In genomic region chr12:46209165-46209564, GRCh38 we compare ENCODE assay signal across 8 cellular contexts. TPM values are rescaled to one million over a fixed set of nuclear protein-coding genes. Genes with fewer than 3 reads are reported as not detected.
DNase-seq lines count a peak whose midpoint lies in the region; ATAC-seq and TF ChIP-seq lines count a peak whose summit lies in the region.

No MANE protein-coding gene starts in this region.

- ATAC-seq in heart right ventricle (peak in 2 of 8 donors; percentile 8 to 30), right cardiac atrium (no peak), T-helper 17 cell (no peak), GM21576 (IDR thresholded peaks at IDR 0.05; ENCODE audit: unreplicated experiment) (no peak)

- intact Hi-C loops in heart right ventricle (cut with DNase I) (loop anchor here in 3 of 10 donors (2.0 to 5.0 kb wide), 3 partner anchors 58 to 453 kb away; partner anchors contain the start of gene SLC38A1 (in 3 of the 3)), right cardiac atrium (cut with DNase I) (no loop called here), transverse colon (cut with DNase I; ENCODE audit: low total_unique reads) (loop anchor here (2.0 kb wide), 1 partner anchor 60 kb away; the partner anchor contains the start of gene SLC38A1)

- no peak for DNase-seq in heart right ventricle
- DNase-seq in right cardiac atrium = no peak
- no peak for DNase-seq in T-helper 17 cell
- DNase-seq in fibroblast of villous mesenchyme (ENCODE audit: low read depth) = peak; percentile 51
- no peak for DNase-seq in transverse colon
- DNase-seq in suprapubic skin (ENCODE audit: low spot score in 2 of 2) = no peak
- no peak for DNase-seq in D341Med (ENCODE audit: low spot score)

- H3K27me3 Mint-ChIP-seq in T-helper 17 cell = no peaks in the 10 kb centered on the region

- peaks cover 10% of the 10 kb centered on the region for H3K36me3 Mint-ChIP-seq in T-helper 17 cell (ENCODE audit: low read depth)

- no peak for TF ChIP-seq EP300 in transverse colon (IDR thresholded peaks at IDR 0.05; ENCODE audit: low read depth)
- TF ChIP-seq EP300 in suprapubic skin (IDR thresholded peaks at IDR 0.05) = no peak

- H3K27me3 ChIP-seq in heart right ventricle (no peaks in the 10 kb centered on the region), right cardiac atrium (ENCODE audit: control insufficient read depth, insufficient read depth) (no peaks in the 10 kb centered on the region), transverse colon (no peaks in the 10 kb centered on the region), suprapubic skin (no peaks in the 10 kb centered on the region)

- TF ChIP-seq CTCF in heart right ventricle (IDR thresholded peaks at IDR 0.05) (no peak), fibroblast of villous mesenchyme (IDR thresholded peaks at IDR 0.05; ENCODE audit: insufficient read depth, low read depth, low read length) (no peak), transverse colon (IDR thresholded peaks at IDR 0.05) (no peak), suprapubic skin (IDR thresholded peaks at IDR 0.05) (no peak)

- H3K4me3 ChIP-seq in heart right ventricle = no peak overlapping the region
- H3K4me3 ChIP-seq in right cardiac atrium (ENCODE audit: low read length) = no peak overlapping the region
- H3K4me3 ChIP-seq in fibroblast of villous mesenchyme (ENCODE audit: low read depth, low read length) = no peak overlapping the region
- no peak overlapping the region for H3K4me3 ChIP-seq in transverse colon
- H3K4me3 ChIP-seq in suprapubic skin = no peak overlapping the region

- in situ Hi-C loops in transverse colon (cut with MboI; ENCODE audit: low pct_ligation_motif_present in 1 of 4, low pct_unique_long_range_greater_than_20kb in 1 of 4, low sequenced_read_pairs in 3 of 4) = no loop called here

- peak overlapping the region; percentile 59 for H3K4me3 Mint-ChIP-seq in T-helper 17 cell

- peak overlapping the region; percentile 99 for H3K27ac Mint-ChIP-seq in T-helper 17 cell

- H3K27ac ChIP-seq in heart right ventricle (peak overlapping the region in 9 of 10 donors; percentile 42 to 73 (median 59)), right cardiac atrium (ENCODE audit: low read length) (no peak overlapping the region), transverse colon (peak overlapping the region; percentile 43 to 68 (median 52)), suprapubic skin (no peak overlapping the region)

- H3K9me3 ChIP-seq in heart right ventricle (no peaks in the 10 kb centered on the region), right cardiac atrium (ENCODE audit: control insufficient read depth, low read length) (no peaks in the 10 kb centered on the region), T-helper 17 cell (ENCODE audit: control insufficient read depth, low read length, poor library complexity, severe bottlenecking) (no peaks in the 10 kb centered on the region), transverse colon (no peaks in the 10 kb centered on the region), suprapubic skin (no peaks in the 10 kb centered on the region)

- H3K4me1 ChIP-seq in heart right ventricle = peaks cover 0 to 73% (median 33%) of the 10 kb centered on the region in 9 donors
- peaks cover 1% of the 10 kb centered on the region for H3K4me1 ChIP-seq in right cardiac atrium (ENCODE audit: control insufficient read depth, insufficient read depth, low read length)
- peaks cover 8 to 32% (median 15%) of the 10 kb centered on the region in 4 donors for H3K4me1 ChIP-seq in transverse colon
- H3K4me1 ChIP-seq in suprapubic skin = peaks cover 25% of the 10 kb centered on the region

- 61 to 66% methylated on average over 4 of the region's 4 CpGs for WGBS in heart right ventricle, 2 donors
- 64% methylated on average over 4 of the region's 4 CpGs for WGBS in right cardiac atrium
- 43 to 47% methylated on average over 4 of the region's 4 CpGs for WGBS in transverse colon (ENCODE audit: low coverage in 1 of 2), 2 donors
- WGBS in suprapubic skin = 53% methylated on average over 4 of the region's 4 CpGs

- H3K4me1 Mint-ChIP-seq in T-helper 17 cell = peaks cover 50% of the 10 kb centered on the region

- H3K36me3 ChIP-seq in heart right ventricle = peaks cover 0 to 18% (median 1%) of the 10 kb centered on the region in 9 donors
- H3K36me3 ChIP-seq in transverse colon = peaks cover 0 to 17% (median 7%) of the 10 kb centered on the region in 4 donors
- H3K36me3 ChIP-seq in suprapubic skin = no peaks in the 10 kb centered on the region

- TF ChIP-seq POLR2A in transverse colon (IDR thresholded peaks at IDR 0.05) = no peak
- no peak for TF ChIP-seq POLR2A in suprapubic skin (IDR thresholded peaks at IDR 0.05)

RNA-seq across cellular contexts. Expression of gene SLC38A1, which starts 59.7 kb away (rescaled TPM):
- 100 to 1,000 TPM; 120 to 221 (median 142) TPM for total RNA-seq in heart right ventricle
- polyA plus RNA-seq in heart right ventricle = 10 to 100 TPM; 32.0 to 71.5 TPM
- total RNA-seq in right cardiac atrium = 10 to 100 TPM; 53.5 to 82.4 (median 65.7) TPM
- polyA plus RNA-seq in right cardiac atrium = 20.8 TPM
- 100 to 1,000 TPM; 262 to 265 TPM for total RNA-seq in T-helper 17 cell
- 92.1 and 149 TPM in 2 replicates for total RNA-seq in fibroblast of villous mesenchyme
- 100 to 1,000 TPM in 3 of 4 donors, 10 to 100 TPM in 1; 36.8 to 139 (median 117) TPM for total RNA-seq in transverse colon
- 100 to 1,000 TPM in 3 of 4 donors, 10 to 100 TPM in 1; 96.2 to 110 (median 102) TPM for total RNA-seq in suprapubic skin

Comparison
In these comparisons a context has a peak if more than half of its experiments do, and no peak if none do; other contexts are left out.
1. H3K27ac ChIP-seq: peak in heart right ventricle (9 of 10) and transverse colon (4 of 4); none in right cardiac atrium (single experiment) and suprapubic skin (single experiment).